12 cellular contexts compared by ENCODE assay signal in genomic region chr6:160036790-160037206, GRCh38.
DNase-seq lines count a peak whose midpoint lies in the region; ATAC-seq and TF ChIP-seq lines count a peak whose summit lies in the region.
"Had no signal": no experiment of that assay in that cellular context is flagged by ENCODE, and none has a peak within 500 bp of the region (broad histone marks: within the 10 kb centered on the region; RNA-seq: fewer than 3 reads in every experiment).

No MANE protein-coding gene starts in this region.

- H3K79me2 ChIP-seq in osteoblast (ENCODE audit: insufficient read depth, low read length) = peaks cover 17% of the 10 kb centered on the region

- ATAC-seq in HG02981 (IDR thresholded peaks at IDR 0.05; ENCODE audit: unreplicated experiment) = no peak
- no peak for ATAC-seq in HG03045 (IDR thresholded peaks at IDR 0.05; ENCODE audit: unreplicated experiment)

- H3K27me3 ChIP-seq in SJSA1 (replicated peaks) (no peaks in the 10 kb centered on the region), esophagus squamous epithelium (no peaks in the 10 kb centered on the region), osteoblast (ENCODE audit: insufficient read depth, low read length) (no peaks in the 10 kb centered on the region)

- peaks cover 2% of the 10 kb centered on the region for H4K20me1 ChIP-seq in osteoblast (ENCODE audit: insufficient read depth, low read length)

- H3K4me2 ChIP-seq in osteoblast (ENCODE audit: insufficient read depth, low read length) = peak overlapping the region; percentile 64

- DNase-seq in AG10803 (ENCODE audit: low read depth) (peak; percentile 88), SJSA1 (ENCODE audit: low read depth in 1 of 2, low spot score in 2 of 2) (peak in 1 of 2 experiments; percentile 20), esophagus squamous epithelium (lab: John Stamatoyannopoulos, UW) (no peak), osteoblast (ENCODE audit: insufficient read length, low spot score, missing footprints) (peak; percentile 89), NCI-H2029 treated with DMSO at 0.1 percent for 48 hours (lab: John Stamatoyannopoulos, UW) (no peak), NCI-H128 (lab: John Stamatoyannopoulos, UW; ENCODE audit: unreplicated experiment) (no peak)
- DNase-seq: naive B cell; NCI-H1048; OCI-M1; stimulated activated CD4-positive, alpha-beta T cell treated with anti-CD3 and anti-CD28 coated beads, Interleukin-4, amount 100 ng/mL, for 24 hours had no signal

- H3K9me3 ChIP-seq in SJSA1 (replicated peaks) (no peaks in the 10 kb centered on the region), esophagus squamous epithelium (no peaks in the 10 kb centered on the region), osteoblast (ENCODE audit: low read depth, low read length) (no peaks in the 10 kb centered on the region)

- H3K4me1 ChIP-seq in SJSA1 (replicated peaks) (peaks cover 18% of the 10 kb centered on the region), esophagus squamous epithelium (peaks cover 27 to 72% (median 37%) of the 10 kb centered on the region in 3 donors), osteoblast (ENCODE audit: insufficient read depth, low read length) (peaks cover 27% of the 10 kb centered on the region)

- H3K36me3 ChIP-seq in SJSA1 (peaks cover 73% of the 10 kb centered on the region), esophagus squamous epithelium (peaks cover 13 to 74% (median 19%) of the 10 kb centered on the region in 3 donors), osteoblast (ENCODE audit: insufficient read depth, low read length) (peaks cover 48% of the 10 kb centered on the region)

- H2AFZ ChIP-seq in osteoblast (ENCODE audit: low read length) = no peak overlapping the region

- H3K27ac ChIP-seq in SJSA1 (peak overlapping the region; percentile 45), esophagus squamous epithelium (peak overlapping the region; percentile 40 to 87 (median 76)), osteoblast (ENCODE audit: low read depth, low read length) (peak overlapping the region; percentile 89)

- TF ChIP-seq POLR2A in esophagus squamous epithelium (IDR thresholded peaks at IDR 0.05) = no peak

- intact Hi-C loops in esophagus squamous epithelium (cut with DNase I) = loop anchor here (10.0 kb wide), 2 partner anchors 62 to 342 kb away; partner anchors contain the start of gene SOD2

- H3K4me3 ChIP-seq in AG10803 (ENCODE audit: low read length) (no peak overlapping the region), SJSA1 (no peak overlapping the region), esophagus squamous epithelium (no peak overlapping the region), osteoblast (ENCODE audit: insufficient read depth, low read length) (no peak overlapping the region)

- 30 to 36% methylated on average over 4 of the region's 4 CpGs for WGBS in esophagus squamous epithelium, 2 donors

- TF ChIP-seq CTCF in AG10803 (conservative IDR thresholded peaks at IDR 0.05; ENCODE audit: low read length) = no peak
- no peak for TF ChIP-seq CTCF in esophagus squamous epithelium (IDR thresholded peaks at IDR 0.05)
- no peak for TF ChIP-seq CTCF in osteoblast (IDR thresholded peaks at IDR 0.05; ENCODE audit: extremely low read depth, low read depth, low read length)

Comparison
In these comparisons a context has a peak if more than half of its experiments do, and no peak if none do; other contexts are left out.
1. DNase-seq: peak in AG10803 (single experiment) and osteoblast (single experiment); none in esophagus squamous epithelium (single experiment), NCI-H2029 treated with DMSO at 0.1 percent for 48 hours (single experiment) and NCI-H128 (single experiment).
2. Peak in every context shown above with its lines, with median percentiles within 50 percentile points of each other: H3K27ac ChIP-seq.